8 cellular contexts compared by ENCODE assay signal in the genomic region with DNA sequence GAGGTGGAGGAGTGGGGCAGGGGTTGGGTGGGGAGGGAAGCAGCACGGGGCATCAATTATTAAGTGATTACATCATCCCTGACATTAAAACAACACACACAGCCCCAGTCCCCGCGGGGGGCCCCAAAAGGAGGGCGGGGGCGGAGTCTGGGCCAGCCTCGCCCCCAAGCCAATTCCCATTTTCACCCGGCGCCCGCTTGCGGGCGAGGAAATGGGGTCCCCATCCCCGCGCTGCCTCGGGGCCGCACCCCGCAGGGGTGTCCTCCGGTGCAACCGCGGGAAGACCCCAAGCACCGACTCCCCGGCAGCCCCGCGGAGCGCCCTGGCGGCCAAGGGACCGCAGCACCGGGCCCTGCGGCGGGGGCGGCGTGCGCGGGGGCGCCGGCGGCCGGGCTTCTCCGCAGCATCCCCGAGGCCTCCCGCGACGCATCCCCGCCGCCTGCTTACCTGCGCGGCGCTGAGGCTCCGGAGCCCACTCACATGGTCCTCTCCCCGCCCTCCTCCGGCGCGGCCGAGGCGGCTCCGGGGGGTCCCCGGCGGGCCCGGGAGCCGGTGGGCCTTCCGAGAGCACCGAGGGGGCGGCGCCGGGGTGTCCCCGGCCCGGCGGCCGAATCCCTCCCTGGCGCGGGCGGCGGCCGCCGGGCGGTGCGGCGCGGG. TPM values are rescaled to one million over a fixed set of nuclear protein-coding genes. Genes with fewer than 3 reads are reported as not detected.
DNase-seq lines count a peak whose midpoint lies in the region; ATAC-seq and TF ChIP-seq lines count a peak whose summit lies in the region.

No MANE protein-coding gene starts in this region.

- peak overlapping the region; percentile 64 for H3K4me3 ChIP-seq in epithelial cell of proximal tubule (ENCODE audit: low read depth, low read length)

- H3K36me3 Mint-ChIP-seq in naive B cell, result no peaks in the 10 kb centered on the region

- no peaks in the 10 kb centered on the region for H3K27me3 Mint-ChIP-seq in naive B cell

- peaks cover 0 to 1% (median 0%) of the 10 kb centered on the region in 7 donors for H3K9me3 Mint-ChIP-seq in naive B cell

- ATAC-seq in naive B cell (ENCODE audit: low read depth in 2 of 2), result peak; percentile 19 to 21
- ATAC-seq in stimulated activated naive CD8-positive, alpha-beta T cell treated with anti-CD3 and anti-CD28 coated beads, Interleukin-15, Interleukin-2, amounts not matched to agents 100 U/mL and 50 U/mL, for 24 hours, result peak; percentile 4

- TF ChIP-seq CTCF in epithelial cell of proximal tubule (conservative IDR thresholded peaks at IDR 0.05; ENCODE audit: low read depth, low read length), result no peak

- peak overlapping the region in 4 of 6 donors; percentile 84 to 99 (median 90) for H3K27ac Mint-ChIP-seq in naive B cell

- DNase-seq in GM03348 (ENCODE audit: low spot score) (peak; percentile 68), HCEC 1CT (peak; percentile 34), NCI-H1417 treated with DMSO at 0.1 percent for 48 hours (lab: John Stamatoyannopoulos, UW) (peak; percentile 40), epithelial cell of proximal tubule (ENCODE audit: low read depth) (no peak), naive B cell (peak; percentile 53), Ammon's horn (ENCODE audit: low spot score) (no peak)
- DNase-seq in activated CD8-positive, alpha-beta memory T cell treated with anti-CD3 and anti-CD28 coated beads, Interleukin-2, amount 50 U/mL, for 1 hour (ENCODE audit: extremely low read depth), result peak; percentile 55
- peak; percentile 81 for DNase-seq in stimulated activated naive CD8-positive, alpha-beta T cell treated with anti-CD3 and anti-CD28 coated beads, Interleukin-15, Interleukin-2, amounts not matched to agents 100 U/mL and 50 U/mL, for 24 hours

- H3K4me3 Mint-ChIP-seq in naive B cell, result peak overlapping the region; percentile 89 to 99 (median 94)

- peaks cover 38 to 41% (median 40%) of the 10 kb centered on the region in 3 donors for H3K4me1 Mint-ChIP-seq in naive B cell

RNA-seq across cellular contexts. Expression of gene FYN, which starts 0.6 kb away (rescaled TPM):
- 26.1 and 55.4 TPM in 2 replicates for total RNA-seq in epithelial cell of proximal tubule
- polyA plus RNA-seq in naive B cell (ENCODE audit: low read depth in 6 of 6), result 10 to 100 TPM; 53.1 to 94.5 (median 78.7) TPM

Comparison
In these comparisons a context has a peak if more than half of its experiments do, and no peak if none do; other contexts are left out.
1. DNase-seq: peak in GM03348 (single experiment), HCEC 1CT (single experiment), NCI-H1417 treated with DMSO at 0.1 percent for 48 hours (single experiment), activated CD8-positive, alpha-beta memory T cell treated with anti-CD3 and anti-CD28 coated beads, Interleukin-2, amount 50 U/mL, for 1 hour (single experiment), naive B cell (single experiment) and stimulated activated naive CD8-positive, alpha-beta T cell treated with anti-CD3 and anti-CD28 coated beads, Interleukin-15, Interleukin-2, amounts not matched to agents 100 U/mL and 50 U/mL, for 24 hours (single experiment); none in epithelial cell of proximal tubule (single experiment) and Ammon's horn (single experiment).